In the genomic region with DNA sequence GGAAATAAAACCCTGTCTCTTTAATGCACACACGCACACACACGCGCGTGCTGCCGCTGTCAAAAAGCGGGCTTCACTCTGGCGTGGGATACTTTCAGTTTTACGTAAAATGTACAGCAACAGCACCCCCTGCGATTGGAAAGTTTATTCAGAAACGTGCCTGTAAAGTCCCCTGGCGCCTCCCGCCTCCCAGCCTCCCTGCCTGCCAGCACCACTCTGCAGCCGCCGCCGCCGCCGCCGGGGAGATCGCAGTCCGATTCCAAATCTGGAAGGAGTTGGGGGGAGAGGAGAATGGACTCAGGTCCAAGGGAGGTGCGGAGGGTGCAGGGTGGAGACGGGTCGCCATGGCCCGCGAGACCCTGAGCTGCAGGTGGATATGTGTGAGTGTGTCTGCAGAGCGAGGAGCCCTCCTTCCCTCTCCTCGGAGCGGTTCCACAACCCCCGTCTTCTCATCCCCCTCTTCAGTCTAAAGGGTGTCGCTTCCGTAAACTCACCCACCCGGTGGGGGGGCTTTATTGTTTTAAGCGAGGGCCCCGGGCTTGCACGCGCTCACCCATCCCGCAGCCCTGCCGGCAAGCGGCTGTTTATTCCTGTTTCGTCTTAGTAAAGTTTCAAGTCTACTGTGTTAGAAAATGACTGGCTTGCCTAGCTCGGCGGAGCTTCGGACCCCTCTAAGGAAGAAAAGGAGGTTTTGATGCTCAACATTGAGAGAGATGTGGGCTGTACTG, we compare ENCODE assay signal across 8 cellular contexts. TPM values are rescaled to one million over a fixed set of nuclear protein-coding genes. Genes with fewer than 3 reads are reported as not detected.
DNase-seq lines count a peak whose midpoint lies in the region; FAIRE-seq and TF ChIP-seq lines count a peak whose summit lies in the region.

No MANE protein-coding gene starts in this region.

- H3K4me3 ChIP-seq in H7 (ENCODE audit: insufficient read depth, low read depth, low read length) (peak overlapping the region; percentile 92), kidney (ENCODE audit: low read length in 2 of 2) (peak overlapping the region; percentile 63 to 74)

- no peaks in the 10 kb centered on the region for H3K36me3 ChIP-seq in H7 (replicated peaks; ENCODE audit: control insufficient read depth, insufficient read depth, low read length)
- no peaks in the 10 kb centered on the region for H3K36me3 ChIP-seq in kidney (ENCODE audit: control insufficient read depth in 1 of 2, insufficient read depth in 2 of 2, low read length in 2 of 2)

- H3K36me3 Mint-ChIP-seq in brain, result no peaks in the 10 kb centered on the region

- H3K4me1 ChIP-seq in kidney (ENCODE audit: control insufficient read depth in 1 of 2, insufficient read depth in 1 of 2, low read depth in 1 of 2, low read length in 2 of 2), result peaks cover 2 to 12% of the 10 kb centered on the region in 2 donors

- intact Hi-C loops in kidney (cut with DNase I), result no loop called here

- DNase-seq in NCI-H2081 (lab: John Stamatoyannopoulos, UW) (peak; percentile 56 to 74), NCI-H2081 treated with DMSO at 0.1 percent for 48 hours (lab: John Stamatoyannopoulos, UW) (no peak), H7 (peak; percentile 75), LoVo (ENCODE audit: low spot score) (peak; percentile 82), T follicular helper cell (ENCODE audit: low read depth) (peak; percentile 44), kidney (peak; percentile 75)
- DNase-seq in stimulated activated CD4-positive, alpha-beta T cell treated with anti-CD3 and anti-CD28 coated beads, Interleukin-2, amount 100 ng/mL, for 4 hours (ENCODE audit: low read depth), result peak; percentile 50

- TF ChIP-seq CTCF in brain (conservative IDR thresholded peaks at IDR 0.05), result peak; percentile 48 to 55
- no peak for TF ChIP-seq CTCF in kidney (IDR thresholded peaks at IDR 0.05; ENCODE audit: borderline replicate concordance, extremely low read depth, insufficient read depth)

- peak overlapping the region; percentile 89 to 100 (median 96) for H3K4me3 Mint-ChIP-seq in brain

- peak overlapping the region; percentile 40 to 100 (median 80) for H3K27ac Mint-ChIP-seq in brain

- H3K4me1 Mint-ChIP-seq in brain, result peaks cover 39% of the 10 kb centered on the region

- FAIRE-seq in kidney (lab: Jason Lieb, UNC), result no peak

- no peak overlapping the region for H3K9ac ChIP-seq in kidney (ENCODE audit: low read length in 2 of 2)

- peaks cover 37% of the 10 kb centered on the region for H3K27me3 Mint-ChIP-seq in brain

- H3K27ac ChIP-seq in kidney (ENCODE audit: low read depth in 2 of 2, low read length in 2 of 2), result no peak overlapping the region

- no peaks in the 10 kb centered on the region; the same call in 1 of the 2 replicates for H3K27me3 ChIP-seq in H7 (ENCODE audit: control insufficient read depth, insufficient read depth, low read length)

- H3K9me3 ChIP-seq in kidney (ENCODE audit: control insufficient read depth in 1 of 2, low read length in 2 of 2), result no peaks in the 10 kb centered on the region

- no peaks in the 10 kb centered on the region for H3K9me3 Mint-ChIP-seq in brain

RNA-seq across cellular contexts. Expression of gene BCL11A, which starts 1.8 kb away (rescaled TPM):
- total RNA-seq in H7 (2014; rRNA removed; shearing (Covaris generic)), result 30.5 and 34.9 TPM in 2 replicates
- polyA plus RNA-seq in brain (ENCODE audit: insufficient read depth, low read depth, low replicate concordance), result 22.7 TPM
- total RNA-seq in kidney, result 8.7 TPM
- 1.4 TPM for polyA plus RNA-seq in kidney (ENCODE audit: insufficient read depth, low read depth, low replicate concordance)
